In genomic region chr18:42444349-42444748, GRCh38 we compare ENCODE assay signal across 24 cellular contexts.
"Had no signal": no experiment of that assay in that cellular context is flagged by ENCODE, and none has a peak within 500 bp of the region (broad histone marks: within the 10 kb centered on the region; RNA-seq: fewer than 3 reads in every experiment).

No MANE protein-coding gene starts in this region.

- H3K36me3 ChIP-seq: esophagus squamous epithelium, gastrocnemius medialis, heart right ventricle, left lung, lower lobe of right lung had no signal

- H3K27ac ChIP-seq: coronary artery, epithelial cell of prostate, esophagus squamous epithelium, gastrocnemius medialis, heart right ventricle, left lung, lower lobe of right lung had no signal

- H3K4me3 ChIP-seq: coronary artery, esophagus squamous epithelium, gastrocnemius medialis, heart right ventricle, left lung, lower lobe of right lung, mucosa of descending colon had no signal

- H3K27me3 ChIP-seq: esophagus squamous epithelium, gastrocnemius medialis, heart right ventricle, left lung had no signal

- H3K9me3 ChIP-seq: gastrocnemius medialis had no signal

- DNase-seq: effector CD8-positive, alpha-beta T cell; effector memory CD8-positive, alpha-beta T cell; endodermal cell; erythroblast; esophagus squamous epithelium; foreskin fibroblast; foreskin melanocyte; gastrocnemius medialis; glutamatergic neuron; head of caudate nucleus; heart right ventricle; hippocampal formation; left cardiac atrium; left lung; left ventricle myocardium superior; lower lobe of right lung; mesenchymal stem cell; mucosa of descending colon had no signal

- FAIRE-seq: colon, endometrium, islet of Langerhans, keratinocyte had no signal

- H3K4me1 ChIP-seq: esophagus squamous epithelium, gastrocnemius medialis, left lung, lower lobe of right lung had no signal
